1 cellular context compared by ENCODE assay signal in the genomic region with DNA sequence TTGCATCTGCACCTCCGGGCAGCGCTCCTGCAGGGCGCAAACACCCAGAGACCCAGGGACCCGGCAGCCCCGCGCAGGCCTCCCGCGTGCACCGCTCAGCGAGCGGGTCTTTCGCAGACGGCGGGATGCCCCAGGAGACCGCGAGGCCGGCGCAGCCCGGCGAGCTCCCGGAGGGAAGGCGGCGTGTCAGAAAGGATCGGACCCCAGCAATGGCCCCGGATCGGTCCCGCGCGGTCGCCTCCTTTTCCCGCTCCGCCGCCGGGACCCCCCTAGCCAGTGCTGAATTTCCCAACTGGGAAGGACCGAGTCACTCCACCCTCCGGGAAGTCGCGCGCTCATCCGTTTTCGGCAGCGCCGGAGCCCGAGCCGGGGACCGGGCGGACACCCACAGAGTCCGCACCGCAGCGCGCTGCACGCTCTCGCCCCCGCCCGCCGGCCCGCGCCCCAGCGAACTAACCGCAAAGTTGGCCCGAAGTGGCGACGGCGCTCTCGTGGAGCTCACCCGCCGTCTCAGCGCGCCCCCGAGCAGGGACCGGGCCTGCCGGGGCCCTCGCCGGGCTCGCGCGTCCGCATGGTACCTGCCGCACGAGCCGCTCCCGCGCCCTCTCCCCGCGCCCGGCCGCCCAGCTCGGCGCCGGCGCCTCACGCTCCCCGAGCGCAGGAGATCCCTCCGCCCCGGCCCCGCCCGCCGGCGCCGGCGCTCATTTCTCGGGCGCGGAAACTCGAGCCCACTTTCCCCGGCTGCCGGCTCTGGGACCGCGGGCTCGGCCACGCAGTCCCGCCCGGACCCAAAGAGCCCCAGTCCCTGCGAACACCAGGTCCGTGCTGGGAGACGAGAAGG.
TF ChIP-seq lines count a peak whose summit lies in the region.

TSS of gene FAT1 (minus strand) at position 650 of the 841 bp plus-strand sequence. CDS start 14,029 bp downstream, outside the sequence.

TF ChIP-seq in HEK293, 187 proteins besides CTCF, POLR2A, EP300 and RAD21 (continued from another document and continues in another):
- TF ChIP-seq SP3 (tag by site-specific recombination; IDR thresholded peaks at IDR 0.05) (no peak), SCRT2 (tag by site-specific recombination; IDR thresholded peaks at IDR 0.05) (peak; percentile 93), ZNF274 (IDR thresholded peaks at IDR 0.05; ENCODE audit: low read length) (no peak), ZNF274 (tag by site-specific recombination; IDR thresholded peaks at IDR 0.05; ENCODE audit: borderline replicate concordance) (no peak), ZNF211 (tag by site-specific recombination; IDR thresholded peaks at IDR 0.05; ENCODE audit: low read depth) (no peak), ZNF843 (tag by site-specific recombination; IDR thresholded peaks at IDR 0.05) (no peak), SP7 (tag by site-specific recombination; IDR thresholded peaks at IDR 0.05) (no peak), ZFP41 (tag by site-specific recombination; IDR thresholded peaks at IDR 0.05; ENCODE audit: borderline replicate concordance) (no peak), ZNF585B (tag by site-specific recombination; IDR thresholded peaks at IDR 0.05) (no peak), ZNF510 (tag by site-specific recombination; IDR thresholded peaks at IDR 0.05; ENCODE audit: insufficient replicate concordance) (no peak), ZNF549 (tag by site-specific recombination; IDR thresholded peaks at IDR 0.05) (no peak), GFI1B (tag by site-specific recombination; IDR thresholded peaks at IDR 0.05) (no peak), ZNF174 (tag by site-specific recombination; IDR thresholded peaks at IDR 0.05) (no peak), ZNF341 (tag by site-specific recombination; IDR thresholded peaks at IDR 0.05; ENCODE audit: low read depth) (0 out of 2 replicates have a peak, but pooled peaks have one; percentile 22), ZNF561 (tag by site-specific recombination; IDR thresholded peaks at IDR 0.05; ENCODE audit: borderline replicate concordance) (no peak), ZNF138 (tag by site-specific recombination; IDR thresholded peaks at IDR 0.05; ENCODE audit: borderline replicate concordance) (no peak), BCL11B (tag by site-specific recombination; IDR thresholded peaks at IDR 0.05; ENCODE audit: low read depth) (no peak), ZNF416 (tag by site-specific recombination; IDR thresholded peaks at IDR 0.05) (no peak), TCF7L2 (IDR thresholded peaks at IDR 0.05; ENCODE audit: borderline replicate concordance, low read depth, low read length) (no peak), ZNF544 (tag by site-specific recombination; IDR thresholded peaks at IDR 0.05) (no peak), ZNF248 (tag by site-specific recombination; IDR thresholded peaks at IDR 0.05) (no peak), ZNF629 (tag by site-specific recombination; IDR thresholded peaks at IDR 0.05) (no peak), ZNF140 (tag by site-specific recombination; IDR thresholded peaks at IDR 0.05) (no peak), ZNF335 (tag by site-specific recombination; conservative IDR thresholded peaks at IDR 0.05) (peak; percentile 73), ZNF112 (tag by site-specific recombination; IDR thresholded peaks at IDR 0.05) (no peak), ZNF350 (tag by site-specific recombination; IDR thresholded peaks at IDR 0.05) (no peak), OSR2 (tag by site-specific recombination; IDR thresholded peaks at IDR 0.05) (no peak), ZNF670 (tag by site-specific recombination; IDR thresholded peaks at IDR 0.05; ENCODE audit: low read depth) (no peak), ZNF473 (tag by site-specific recombination; IDR thresholded peaks at IDR 0.05) (no peak), ZNF16 (tag by site-specific recombination; IDR thresholded peaks at IDR 0.05; ENCODE audit: low read depth) (no peak), ZNF404 (tag by site-specific recombination; IDR thresholded peaks at IDR 0.05) (no peak), ZNF239 (tag by site-specific recombination; IDR thresholded peaks at IDR 0.05) (no peak), TRIM28 (IDR thresholded peaks at IDR 0.05; ENCODE audit: borderline replicate concordance, low read length) (no peak), ZNF362 (tag by site-specific recombination; IDR thresholded peaks at IDR 0.05) (no peak), ZNF555 (tag by site-specific recombination; conservative IDR thresholded peaks at IDR 0.05) (no peak), ZNF639 (tag by site-specific recombination; IDR thresholded peaks at IDR 0.05) (no peak), KLF10 (tag by site-specific recombination; IDR thresholded peaks at IDR 0.05) (no peak), KLF9 (tag by site-specific recombination; IDR thresholded peaks at IDR 0.05; ENCODE audit: low read depth) (no peak), GLI4 (tag by site-specific recombination; IDR thresholded peaks at IDR 0.05) (no peak), ZNF202 (tag by site-specific recombination; IDR thresholded peaks at IDR 0.05; ENCODE audit: borderline replicate concordance) (no peak), ZBTB17 (tag by site-specific recombination; IDR thresholded peaks at IDR 0.05) (no peak; the same call in 1 of the 2 replicates), ZNF791 (tag by site-specific recombination; IDR thresholded peaks at IDR 0.05) (no peak), SCRT1 (tag by site-specific recombination; IDR thresholded peaks at IDR 0.05; ENCODE audit: borderline replicate concordance) (no peak)
- TF ChIP-seq, protein P1, sequence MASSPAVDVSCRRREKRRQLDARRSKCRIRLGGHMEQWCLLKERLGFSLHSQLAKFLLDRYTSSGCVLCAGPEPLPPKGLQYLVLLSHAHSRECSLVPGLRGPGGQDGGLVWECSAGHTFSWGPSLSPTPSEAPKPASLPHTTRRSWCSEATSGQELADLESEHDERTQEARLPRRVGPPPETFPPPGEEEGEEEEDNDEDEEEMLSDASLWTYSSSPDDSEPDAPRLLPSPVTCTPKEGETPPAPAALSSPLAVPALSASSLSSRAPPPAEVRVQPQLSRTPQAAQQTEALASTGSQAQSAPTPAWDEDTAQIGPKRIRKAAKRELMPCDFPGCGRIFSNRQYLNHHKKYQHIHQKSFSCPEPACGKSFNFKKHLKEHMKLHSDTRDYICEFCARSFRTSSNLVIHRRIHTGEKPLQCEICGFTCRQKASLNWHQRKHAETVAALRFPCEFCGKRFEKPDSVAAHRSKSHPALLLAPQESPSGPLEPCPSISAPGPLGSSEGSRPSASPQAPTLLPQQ (tag by site-specific recombination; IDR thresholded peaks at IDR 0.05) = peak; percentile 25; the same call in 1 of the 2 replicates
- TF ChIP-seq, protein P2, sequence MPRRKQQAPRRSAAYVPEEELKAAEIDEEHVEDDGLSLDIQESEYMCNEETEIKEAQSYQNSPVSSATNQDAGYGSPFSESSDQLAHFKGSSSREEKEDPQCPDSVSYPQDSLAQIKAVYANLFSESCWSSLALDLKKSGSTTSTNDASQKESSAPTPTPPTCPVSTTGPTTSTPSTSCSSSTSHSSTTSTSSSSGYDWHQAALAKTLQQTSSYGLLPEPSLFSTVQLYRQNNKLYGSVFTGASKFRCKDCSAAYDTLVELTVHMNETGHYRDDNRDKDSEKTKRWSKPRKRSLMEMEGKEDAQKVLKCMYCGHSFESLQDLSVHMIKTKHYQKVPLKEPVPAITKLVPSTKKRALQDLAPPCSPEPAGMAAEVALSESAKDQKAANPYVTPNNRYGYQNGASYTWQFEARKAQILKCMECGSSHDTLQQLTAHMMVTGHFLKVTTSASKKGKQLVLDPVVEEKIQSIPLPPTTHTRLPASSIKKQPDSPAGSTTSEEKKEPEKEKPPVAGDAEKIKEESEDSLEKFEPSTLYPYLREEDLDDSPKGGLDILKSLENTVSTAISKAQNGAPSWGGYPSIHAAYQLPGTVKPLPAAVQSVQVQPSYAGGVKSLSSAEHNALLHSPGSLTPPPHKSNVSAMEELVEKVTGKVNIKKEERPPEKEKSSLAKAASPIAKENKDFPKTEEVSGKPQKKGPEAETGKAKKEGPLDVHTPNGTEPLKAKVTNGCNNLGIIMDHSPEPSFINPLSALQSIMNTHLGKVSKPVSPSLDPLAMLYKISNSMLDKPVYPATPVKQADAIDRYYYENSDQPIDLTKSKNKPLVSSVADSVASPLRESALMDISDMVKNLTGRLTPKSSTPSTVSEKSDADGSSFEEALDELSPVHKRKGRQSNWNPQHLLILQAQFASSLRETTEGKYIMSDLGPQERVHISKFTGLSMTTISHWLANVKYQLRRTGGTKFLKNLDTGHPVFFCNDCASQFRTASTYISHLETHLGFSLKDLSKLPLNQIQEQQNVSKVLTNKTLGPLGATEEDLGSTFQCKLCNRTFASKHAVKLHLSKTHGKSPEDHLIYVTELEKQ (tag by site-specific recombination; IDR thresholded peaks at IDR 0.05; ENCODE audit: borderline replicate concordance) = no peak
- TF ChIP-seq, protein P3, sequence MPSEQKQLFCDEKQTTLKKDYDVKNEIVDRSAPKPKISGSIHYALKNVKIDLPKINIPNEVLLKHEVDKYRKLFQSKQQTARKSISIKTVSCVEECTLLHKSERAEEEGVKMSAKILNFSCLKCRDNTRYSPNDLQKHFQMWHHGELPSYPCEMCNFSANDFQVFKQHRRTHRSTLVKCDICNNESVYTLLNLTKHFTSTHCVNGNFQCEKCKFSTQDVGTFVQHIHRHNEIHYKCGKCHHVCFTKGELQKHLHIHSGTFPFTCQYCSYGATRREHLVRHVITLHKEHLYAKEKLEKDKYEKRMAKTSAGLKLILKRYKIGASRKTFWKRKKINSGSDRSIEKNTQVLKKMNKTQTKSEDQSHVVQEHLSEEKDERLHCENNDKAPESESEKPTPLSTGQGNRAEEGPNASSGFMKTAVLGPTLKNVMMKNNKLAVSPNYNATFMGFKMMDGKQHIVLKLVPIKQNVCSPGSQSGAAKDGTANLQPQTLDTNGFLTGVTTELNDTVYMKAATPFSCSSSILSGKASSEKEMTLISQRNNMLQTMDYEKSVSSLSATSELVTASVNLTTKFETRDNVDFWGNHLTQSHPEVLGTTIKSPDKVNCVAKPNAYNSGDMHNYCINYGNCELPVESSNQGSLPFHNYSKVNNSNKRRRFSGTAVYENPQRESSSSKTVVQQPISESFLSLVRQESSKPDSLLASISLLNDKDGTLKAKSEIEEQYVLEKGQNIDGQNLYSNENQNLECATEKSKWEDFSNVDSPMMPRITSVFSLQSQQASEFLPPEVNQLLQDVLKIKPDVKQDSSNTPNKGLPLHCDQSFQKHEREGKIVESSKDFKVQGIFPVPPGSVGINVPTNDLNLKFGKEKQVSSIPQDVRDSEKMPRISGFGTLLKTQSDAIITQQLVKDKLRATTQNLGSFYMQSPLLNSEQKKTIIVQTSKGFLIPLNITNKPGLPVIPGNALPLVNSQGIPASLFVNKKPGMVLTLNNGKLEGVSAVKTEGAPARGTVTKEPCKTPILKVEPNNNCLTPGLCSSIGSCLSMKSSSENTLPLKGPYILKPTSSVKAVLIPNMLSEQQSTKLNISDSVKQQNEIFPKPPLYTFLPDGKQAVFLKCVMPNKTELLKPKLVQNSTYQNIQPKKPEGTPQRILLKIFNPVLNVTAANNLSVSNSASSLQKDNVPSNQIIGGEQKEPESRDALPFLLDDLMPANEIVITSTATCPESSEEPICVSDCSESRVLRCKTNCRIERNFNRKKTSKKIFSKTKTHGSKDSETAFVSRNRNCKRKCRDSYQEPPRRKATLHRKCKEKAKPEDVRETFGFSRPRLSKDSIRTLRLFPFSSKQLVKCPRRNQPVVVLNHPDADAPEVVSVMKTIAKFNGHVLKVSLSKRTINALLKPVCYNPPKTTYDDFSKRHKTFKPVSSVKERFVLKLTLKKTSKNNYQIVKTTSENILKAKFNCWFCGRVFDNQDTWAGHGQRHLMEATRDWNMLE (tag by site-specific recombination; conservative IDR thresholded peaks at IDR 0.05; ENCODE audit: low read depth) = no peak
- TF ChIP-seq, protein P4, sequence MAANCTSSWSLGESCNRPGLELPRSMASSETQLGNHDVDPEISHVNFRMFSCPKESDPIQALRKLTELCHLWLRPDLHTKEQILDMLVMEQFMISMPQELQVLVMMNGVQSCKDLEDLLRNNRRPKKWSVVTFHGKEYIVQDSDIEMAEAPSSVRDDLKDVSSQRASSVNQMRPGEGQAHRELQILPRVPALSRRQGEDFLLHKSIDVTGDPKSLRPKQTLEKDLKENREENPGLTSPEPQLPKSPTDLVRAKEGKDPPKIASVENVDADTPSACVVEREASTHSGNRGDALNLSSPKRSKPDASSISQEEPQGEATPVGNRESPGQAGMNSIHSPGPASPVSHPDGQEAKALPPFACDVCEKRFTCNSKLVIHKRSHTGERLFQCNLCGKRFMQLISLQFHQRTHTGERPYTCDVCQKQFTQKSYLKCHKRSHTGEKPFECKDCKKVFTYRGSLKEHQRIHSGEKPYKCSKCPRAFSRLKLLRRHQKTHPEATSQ (tag by site-specific recombination; IDR thresholded peaks at IDR 0.05) = no peak
- TF ChIP-seq, protein P5, sequence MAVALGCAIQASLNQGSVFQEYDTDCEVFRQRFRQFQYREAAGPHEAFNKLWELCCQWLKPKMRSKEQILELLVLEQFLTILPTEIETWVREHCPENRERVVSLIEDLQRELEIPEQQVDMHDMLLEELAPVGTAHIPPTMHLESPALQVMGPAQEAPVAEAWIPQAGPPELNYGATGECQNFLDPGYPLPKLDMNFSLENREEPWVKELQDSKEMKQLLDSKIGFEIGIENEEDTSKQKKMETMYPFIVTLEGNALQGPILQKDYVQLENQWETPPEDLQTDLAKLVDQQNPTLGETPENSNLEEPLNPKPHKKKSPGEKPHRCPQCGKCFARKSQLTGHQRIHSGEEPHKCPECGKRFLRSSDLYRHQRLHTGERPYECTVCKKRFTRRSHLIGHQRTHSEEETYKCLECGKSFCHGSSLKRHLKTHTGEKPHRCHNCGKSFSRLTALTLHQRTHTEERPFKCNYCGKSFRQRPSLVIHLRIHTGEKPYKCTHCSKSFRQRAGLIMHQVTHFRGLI (tag by site-specific recombination; IDR thresholded peaks at IDR 0.05) = peak; percentile 15; the same call in 1 of the 2 replicates
